In genomic region chr18:10404148-10404547, GRCh38 we compare ENCODE assay signal across 1 cellular context.
A peak's percentile ranks its signal among the peaks of the same experiment; 100 is the strongest.
TF ChIP-seq lines count a peak whose summit lies in the region.

No MANE protein-coding gene starts in this region.

TF ChIP-seq in H1, 55 proteins besides CTCF, POLR2A, EP300 and RAD21:
- TF ChIP-seq MAX (IDR thresholded peaks at IDR 0.05) (0 out of 2 replicates have a peak, but pooled peaks have one; percentile 25), BCL11A (IDR thresholded peaks at IDR 0.05; ENCODE audit: low read depth in 2 of 2, low read length in 2 of 2) (no peak), ATF3 (IDR thresholded peaks at IDR 0.05; ENCODE audit: insufficient read depth, low read depth, low read length) (no peak), SRF (IDR thresholded peaks at IDR 0.05; ENCODE audit: low read depth, low read length) (no peak), SP1 (IDR thresholded peaks at IDR 0.05; ENCODE audit: low read depth, low read length) (no peak), CHD2 (IDR thresholded peaks at IDR 0.05; ENCODE audit: low read length) (no peak), CBX5 (IDR thresholded peaks at IDR 0.05; ENCODE audit: low read depth, low read length) (no peak), NRF1 (IDR thresholded peaks at IDR 0.05; ENCODE audit: low read depth, low read length) (no peak), TAF1 (IDR thresholded peaks at IDR 0.05; ENCODE audit: low read depth, low read length) (no peak)
- TF ChIP-seq, protein P1, sequence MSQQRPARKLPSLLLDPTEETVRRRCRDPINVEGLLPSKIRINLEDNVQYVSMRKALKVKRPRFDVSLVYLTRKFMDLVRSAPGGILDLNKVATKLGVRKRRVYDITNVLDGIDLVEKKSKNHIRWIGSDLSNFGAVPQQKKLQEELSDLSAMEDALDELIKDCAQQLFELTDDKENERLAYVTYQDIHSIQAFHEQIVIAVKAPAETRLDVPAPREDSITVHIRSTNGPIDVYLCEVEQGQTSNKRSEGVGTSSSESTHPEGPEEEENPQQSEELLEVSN (IDR thresholded peaks at IDR 0.05) = peak; percentile 51; the same call in 1 of the 2 replicates
